ENCODE assay signal across 8 cellular contexts in the genomic region with DNA sequence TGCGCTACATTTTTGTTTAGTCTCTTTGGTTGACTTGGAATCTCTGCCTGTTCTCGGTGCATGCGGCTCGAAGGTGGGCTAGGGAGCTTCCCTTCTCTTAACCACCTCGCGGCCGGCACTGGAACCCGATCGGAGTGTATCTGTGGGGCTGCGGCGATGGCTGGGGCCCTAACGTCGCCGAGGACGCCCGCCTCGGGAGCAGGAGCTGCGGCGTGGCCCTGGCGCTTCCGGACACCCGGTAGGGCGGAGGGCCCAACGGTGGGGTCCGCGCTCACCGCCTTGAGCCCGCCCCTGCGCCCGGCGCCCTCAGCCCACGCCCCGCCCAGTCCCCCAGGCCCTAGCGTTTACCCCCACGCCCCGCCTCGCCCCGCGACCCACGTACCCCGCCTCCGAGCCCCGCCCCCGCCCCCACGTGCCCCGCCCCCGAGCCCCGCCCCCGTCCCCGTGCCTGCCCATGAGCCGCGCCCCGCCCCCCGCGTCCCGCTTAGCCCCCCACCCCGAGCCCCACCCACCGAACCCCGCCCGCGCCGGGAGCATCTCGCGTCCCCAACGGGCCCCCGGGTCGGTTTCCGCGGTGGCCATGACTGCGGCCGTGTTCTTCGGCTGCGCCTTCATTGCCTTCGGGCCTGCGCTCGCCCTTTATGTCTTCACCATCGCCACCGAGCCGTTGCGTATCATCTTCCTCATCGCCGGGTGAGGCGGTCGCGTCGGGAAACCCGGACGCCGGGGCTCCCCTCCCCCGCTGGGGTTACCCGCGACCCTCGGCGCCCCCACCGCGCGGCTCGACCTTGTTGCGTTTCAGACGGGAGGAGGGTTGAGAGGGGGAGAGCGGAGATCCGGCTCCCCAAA. TPM values are rescaled to one million over a fixed set of nuclear protein-coding genes. Genes with fewer than 3 reads are reported as not detected.
DNase-seq lines count a peak whose midpoint lies in the region; ATAC-seq and TF ChIP-seq lines count a peak whose summit lies in the region.

A gene (plus strand): TSS at position 562 of the 849 bp plus-strand sequence. CDS start 19 bp downstream, at position 581.

- 0 out of 2 replicates have a peak, but pooled peaks cover 3% of the 10 kb centered on the region for H3F3A ChIP-seq in OCI-LY1 (ENCODE audit: insufficient read depth, low read length)

- DNase-seq in HL-60 (ENCODE audit: low read depth in 1 of 2, low spot score in 1 of 2) = peak; percentile 76 to 77
- DNase-seq in activated T-cell treated with anti-CD3 and anti-CD28 coated beads for 4 hours = peak; percentile 60
- no peak for DNase-seq in epithelial cell of proximal tubule (ENCODE audit: low read depth)
- peak; percentile 54 to 58 for DNase-seq in stimulated activated CD8-positive, alpha-beta memory T cell treated with anti-CD3 and anti-CD28 coated beads, Interleukin-7, amount 100 ng/mL, for 1 hour (ENCODE audit: low read depth in 2 of 2)

- no peaks in the 10 kb centered on the region for H3K79me2 ChIP-seq in OCI-LY1 (ENCODE audit: insufficient read depth, low read length)

- H3K4me1 ChIP-seq in BLaER1 treated with 17β-estradiol and CSF1 and Interleukin-3, amounts not matched to agents 10 nM and 100 nM = peaks cover 30 to 74% (median 36%) of the 10 kb centered on the region in 10 experiments
- peaks cover 21% of the 10 kb centered on the region for H3K4me1 ChIP-seq in OCI-LY1 (ENCODE audit: insufficient read depth, low read length, severe bottlenecking)
- no peaks in the 10 kb centered on the region for H3K4me1 ChIP-seq in mucosa of stomach (ENCODE audit: control insufficient read depth, insufficient read depth, low read length)

- TF ChIP-seq CTCF in HL-60 (IDR thresholded peaks at IDR 0.05; ENCODE audit: insufficient read depth, low read length) (no peak), OCI-LY1 (IDR thresholded peaks at IDR 0.05; ENCODE audit: low read length) (no peak), epithelial cell of proximal tubule (conservative IDR thresholded peaks at IDR 0.05; ENCODE audit: low read depth, low read length) (no peak)

- H2AFZ ChIP-seq in OCI-LY1 (ENCODE audit: low read length) = peak within 1 kb of the TSS; percentile 92

- peak within 1 kb of the TSS; percentile 81 to 95 (median 88) for H3K27ac ChIP-seq in BLaER1 treated with 17β-estradiol and CSF1 and Interleukin-3, amounts not matched to agents 10 nM and 100 nM
- peak within 1 kb of the TSS; percentile 79 for H3K27ac ChIP-seq in HL-60 (replicated peaks)
- H3K27ac ChIP-seq in OCI-LY1 (ENCODE audit: low read depth, low read length, poor library complexity, severe bottlenecking) = peak within 1 kb of the TSS; percentile 56

- H3K9me3 ChIP-seq in BLaER1 treated with 17β-estradiol and CSF1 and Interleukin-3, amounts not matched to agents 10 nM and 100 nM (replicated peaks in 1 of 11) = peaks cover 0 to 7% (median 5%) of the 10 kb centered on the region in 11 experiments; a peak in 7 of 22 replicates
- H3K9me3 ChIP-seq in OCI-LY1 (ENCODE audit: low read length) = no peaks in the 10 kb centered on the region
- H3K9me3 ChIP-seq in mucosa of stomach (ENCODE audit: control insufficient read depth, low read length) = no peaks in the 10 kb centered on the region

- peak within 1 kb of the TSS; percentile 72 to 97 (median 80) for H3K4me3 ChIP-seq in BLaER1 treated with 17β-estradiol and CSF1 and Interleukin-3, amounts not matched to agents 10 nM and 100 nM
- H3K4me3 ChIP-seq in HL-60 (replicated peaks; ENCODE audit: insufficient read depth, low read length) (peak within 1 kb of the TSS; percentile 70), OCI-LY1 (ENCODE audit: low read depth, low read length, poor library complexity, severe bottlenecking) (peak within 1 kb of the TSS; percentile 99), epithelial cell of proximal tubule (ENCODE audit: low read depth, low read length) (peak within 1 kb of the TSS; percentile 67), mucosa of stomach (ENCODE audit: low read length) (peak within 1 kb of the TSS; percentile 49)

- H3K4me2 ChIP-seq in BLaER1 treated with 17β-estradiol and CSF1 and Interleukin-3, amounts not matched to agents 10 nM and 100 nM = peak within 1 kb of the TSS; percentile 82 to 97 (median 92)
- peak within 1 kb of the TSS; percentile 96 for H3K4me2 ChIP-seq in OCI-LY1 (ENCODE audit: low read length)

- peak within 1 kb of the TSS; percentile 80 to 98 (median 88) for H3K9ac ChIP-seq in BLaER1 treated with 17β-estradiol and CSF1 and Interleukin-3, amounts not matched to agents 10 nM and 100 nM
- H3K9ac ChIP-seq in OCI-LY1 (ENCODE audit: low read length) (peak within 1 kb of the TSS; percentile 97), mucosa of stomach (ENCODE audit: low read length) (peak within 1 kb of the TSS; percentile 82)

- H4K20me1 ChIP-seq in BLaER1 treated with 17β-estradiol and CSF1 and Interleukin-3, amounts not matched to agents 10 nM and 100 nM = no peaks in the 10 kb centered on the region
- no peaks in the 10 kb centered on the region for H4K20me1 ChIP-seq in OCI-LY1 (ENCODE audit: insufficient read depth, low read length)

- H3K27me3 ChIP-seq in BLaER1 treated with 17β-estradiol and CSF1 and Interleukin-3, amounts not matched to agents 10 nM and 100 nM = no peaks in the 10 kb centered on the region
- H3K27me3 ChIP-seq in HL-60 (ENCODE audit: insufficient read depth, poor library complexity, severe bottlenecking) (no peaks in the 10 kb centered on the region), OCI-LY1 (ENCODE audit: insufficient read depth, low read length) (no peaks in the 10 kb centered on the region), mucosa of stomach (ENCODE audit: control insufficient read depth, insufficient read depth, low read length) (no peaks in the 10 kb centered on the region)

- H3K9me2 ChIP-seq in OCI-LY1 (ENCODE audit: low read depth, low read length) = no peaks in the 10 kb centered on the region

- peaks cover 0 to 23% (median 11%) of the 10 kb centered on the region in 11 experiments; a peak in 12 of 22 replicates for H3K36me3 ChIP-seq in BLaER1 treated with 17β-estradiol and CSF1 and Interleukin-3, amounts not matched to agents 10 nM and 100 nM
- H3K36me3 ChIP-seq in OCI-LY1 (ENCODE audit: insufficient read depth, low read length) = peaks cover 17% of the 10 kb centered on the region; the same call in 1 of the 2 replicates
- H3K36me3 ChIP-seq in mucosa of stomach (ENCODE audit: control insufficient read depth, insufficient read depth, low read length) = no peaks in the 10 kb centered on the region

- ATAC-seq in GM19328 (IDR thresholded peaks at IDR 0.05; ENCODE audit: unreplicated experiment) = peak; percentile 79

RNA-seq across cellular contexts. Expression of the gene that starts here (rescaled TPM):
- 2.7 and 3.9 TPM in 2 replicates for total RNA-seq in epithelial cell of proximal tubule

Comparison
In these comparisons a context has a peak if more than half of its experiments do, and no peak if none do; other contexts are left out.
1. H3K4me3 ChIP-seq: peak in every context shown above with its lines; median percentile 99 in OCI-LY1; 80 in BLaER1 treated with 17β-estradiol and CSF1 and Interleukin-3, amounts not matched to agents 10 nM and 100 nM; 70 in HL-60; 67 in epithelial cell of proximal tubule; 49 in mucosa of stomach.